ENCODE assay signal across 17 cellular contexts in genomic region chr12:109589691-109590245, GRCh38. TPM values are rescaled to one million over a fixed set of nuclear protein-coding genes. Genes with fewer than 3 reads are reported as not detected.
DNase-seq lines count a peak whose midpoint lies in the region; ATAC-seq, FAIRE-seq and TF ChIP-seq lines count a peak whose summit lies in the region.
"Had no signal": no experiment of that assay in that cellular context is flagged by ENCODE, and none has a peak within 500 bp of the region (broad histone marks: within the 10 kb centered on the region; RNA-seq: fewer than 3 reads in every experiment).

No MANE protein-coding gene starts in this region.

- WGBS in K562 (ENCODE audit: insufficient coverage, low coverage, missing lambda C conversion rate): 88% methylated on average over 13 of the region's 16 CpGs

- no peak for TF ChIP-seq EP300 in K562 (IDR thresholded peaks at IDR 0.05; ENCODE audit: low read length)

- H3K27me3 ChIP-seq in K562 (ENCODE audit: control insufficient read depth in 2 of 2, insufficient read depth in 2 of 2, low read length in 2 of 2) (no peaks in the 10 kb centered on the region), osteoblast (ENCODE audit: insufficient read depth, low read length) (no peaks in the 10 kb centered on the region)
- H3K27me3 ChIP-seq: BLaER1 had no signal

- no peak overlapping the region for H3K4me3 ChIP-seq in K562
- H3K4me3 ChIP-seq in osteoblast (ENCODE audit: insufficient read depth, low read length): no peak overlapping the region
- H3K4me3 ChIP-seq: BLaER1, GM12878, GM23338, HAP-1 had no signal

- H2AFZ ChIP-seq in K562 (ENCODE audit: low read depth, low read length) (no peak overlapping the region), osteoblast (ENCODE audit: low read length) (no peak overlapping the region)
- H2AFZ ChIP-seq: GM23338 had no signal

- H3K27ac ChIP-seq in K562 (ENCODE audit: extremely low read depth, low read depth, low read length) (no peak overlapping the region), osteoblast (ENCODE audit: low read depth, low read length) (no peak overlapping the region)
- H3K27ac ChIP-seq: BLaER1 had no signal

- intact Hi-C loops in K562 (cut with micrococcal nuclease): loop anchor here (10.0 kb wide), 2 partner anchors 75 to 125 kb away; partner anchors contain the start of gene FAM222A

- no peak overlapping the region for H3K4me2 ChIP-seq in K562 (ENCODE audit: insufficient read depth, low read length)
- no peak overlapping the region for H3K4me2 ChIP-seq in osteoblast (ENCODE audit: insufficient read depth, low read length)
- H3K4me2 ChIP-seq: BLaER1, GM23338 had no signal

- CTCF ChIA-PET in K562 (lab: Yijun Ruan, JAX; ENCODE audit: low intra/inter-chr PET ratio): no interaction called here

- no peak for TF ChIP-seq RAD21 in K562 (CRISPR knock-in tag; conservative IDR thresholded peaks at IDR 0.05 in 1 of 2, IDR thresholded peaks at IDR 0.05 in 1 of 2)

- no peak for ATAC-seq in K562
- ATAC-seq: GM12878, GM23338 had no signal

- H3K4me1 ChIP-seq in K562 (replicated peaks in 1 of 2; ENCODE audit: control insufficient read depth in 2 of 2, insufficient read depth in 2 of 2, low read length in 2 of 2): no peaks in the 10 kb centered on the region
- no peaks in the 10 kb centered on the region for H3K4me1 ChIP-seq in osteoblast (ENCODE audit: insufficient read depth, low read length)
- H3K4me1 ChIP-seq: Caco-2, HAP-1 had no signal

- H3K9me3 ChIP-seq in K562 (replicated peaks; ENCODE audit: control insufficient read depth, insufficient read depth, low read depth, low read length): no peaks in the 10 kb centered on the region
- H3K9me3 ChIP-seq in osteoblast (ENCODE audit: low read depth, low read length): no peaks in the 10 kb centered on the region
- H3K9me3 ChIP-seq: BLaER1, Caco-2, HAP-1 had no signal

- no peaks in the 10 kb centered on the region for H3K9me1 ChIP-seq in K562 (ENCODE audit: control insufficient read depth, insufficient read depth, low read length)

- no TSS peak for BruUV-seq in K562 (replicated peaks; lab: Mats Ljungman, UMichigan)

- DNase-seq in NCI-H524 (lab: John Stamatoyannopoulos, UW) (peak; percentile 47 to 75), NCI-H524 treated with DMSO at 0.1 percent for 48 hours (lab: John Stamatoyannopoulos, UW) (no peak), NCI-H82 (lab: John Stamatoyannopoulos, UW) (peak; percentile 88), K562 (ENCODE audit: extremely low read depth in 1 of 4, low spot score in 3 of 4) (no peak), osteoblast (ENCODE audit: insufficient read length, low spot score, missing footprints) (peak; percentile 43), GDM1 (lab: John Stamatoyannopoulos, UW) (no peak), DMS153 (lab: John Stamatoyannopoulos, UW) (no peak), SKM-1 treated with dmso at 0.1 percent for 144 hours (lab: John Stamatoyannopoulos, UW; ENCODE audit: unreplicated experiment) (no peak)
- DNase-seq: 8988T; AML-193; Caco-2; CD8-positive, alpha-beta memory T cell had no signal

- H3K9ac ChIP-seq in K562 (ENCODE audit: insufficient read depth in 1 of 2, low read depth in 2 of 2, low read length in 2 of 2): peak overlapping the region in 1 of 2 experiments; percentile 13; a peak in 1 of 4 replicates
- H3K9ac ChIP-seq: BLaER1 had no signal

- TF ChIP-seq POLR2A in K562 (conservative IDR thresholded peaks at IDR 0.05): no peak

- H4K20me1 ChIP-seq in K562 (replicated peaks; ENCODE audit: control insufficient read depth, insufficient read depth, low read length) (no peaks in the 10 kb centered on the region), osteoblast (ENCODE audit: insufficient read depth, low read length) (no peaks in the 10 kb centered on the region)

- H3K79me2 ChIP-seq in K562 (ENCODE audit: control insufficient read depth, insufficient read depth, low read length): no peaks in the 10 kb centered on the region
- no peaks in the 10 kb centered on the region for H3K79me2 ChIP-seq in osteoblast (ENCODE audit: insufficient read depth, low read length)

- H3K36me3 ChIP-seq in K562 (ENCODE audit: control insufficient read depth, insufficient read depth, low read length) (peaks cover 71% of the 10 kb centered on the region; the same call in 2 of the 3 replicates), osteoblast (ENCODE audit: insufficient read depth, low read length) (peaks cover 2% of the 10 kb centered on the region)

- in situ Hi-C loops in K562 (cut with MboI): loop anchor here (5.0 kb wide), 1 partner anchor 188 kb away; no protein-coding TSS in a partner anchor

- TF ChIP-seq CTCF in K562 (IDR thresholded peaks at IDR 0.05 in 2 of 3, conservative IDR thresholded peaks at IDR 0.05 in 1 of 3; ENCODE audit: insufficient read depth in 2 of 3, low read depth in 1 of 3, low read length in 3 of 3) (no peak), osteoblast (IDR thresholded peaks at IDR 0.05; ENCODE audit: extremely low read depth, low read depth, low read length) (no peak)

- POLR2A ChIA-PET in K562 (lab: Yijun Ruan, JAX): interaction anchor here (0.7 to 1.7 kb wide), 3 partner anchors 9 to 68 kb away, joined by 3 to 5 read pairs (median 3); no protein-coding TSS in a partner anchor

- FAIRE-seq in K562 (lab: Jason Lieb, UNC): no peak
- FAIRE-seq: GM12878, GM18507 had no signal

TF ChIP-seq in K562, 482 proteins besides CTCF, POLR2A, EP300 and RAD21:
- TF ChIP-seq SUPT5H (IDR thresholded peaks at IDR 0.05) (peak; percentile 13; the same call in 1 of the 2 replicates), POLR2G (IDR thresholded peaks at IDR 0.05; ENCODE audit: low read depth, low read length) (peak; percentile 60), HDAC6 (IDR thresholded peaks at IDR 0.05; ENCODE audit: low read depth, low read length) (no peak)

RNA-seq across cellular contexts. Expression of gene MVK, which starts 16.2 kb away (rescaled TPM):
- 79.5 and 160 TPM in 2 replicates for total RNA-seq in K562 (2011; cell fraction: chromatin; rRNA removed; ENCODE audit: low replicate concordance)
- total RNA-seq in K562 (2011; cell fraction: nucleolus; rRNA removed): 90.1 and 97.0 TPM in 2 replicates
- 76.8 and 77.1 TPM in 2 replicates for total RNA-seq in K562 (2011; cell fraction: nucleoplasm; rRNA removed)
- total RNA-seq in K562 (2014; rRNA removed): 28.5 and 38.9 TPM in 2 replicates
- 15.7 and 18.3 TPM in 2 replicates for total RNA-seq in K562 (2014; rRNA removed; fragmentation: Illumina TruSeq; extraction: Trizol)
- 18.3 and 18.5 TPM in 2 replicates for total RNA-seq in K562 (2015; rRNA removed; fragmentation: Illumina TruSeq; extraction: Trizol)
- total RNA-seq in K562 (2021): 31.3 and 33.6 TPM in 2 replicates
- 28.1 and 41.9 TPM in 2 replicates for polyA plus RNA-seq in K562 (2011; rRNA removed)
- 36.4 and 59.2 TPM in 2 replicates for polyA plus RNA-seq in K562 (2011; cell fraction: cytosol; rRNA removed)
- polyA plus RNA-seq in K562 (2011; cell fraction: nucleus; rRNA removed): 74.2 and 83.2 TPM in 2 replicates
- polyA plus RNA-seq in K562 (2012): 27.7 and 36.8 TPM in 2 replicates
- 18.8 and 24.2 TPM in 2 replicates for polyA plus RNA-seq in K562 (2014; fragmentation: Illumina TruSeq; extraction: Trizol)
- 1 to 10 TPM in 1 of 2 experiments, under 1 TPM in 1; 0.41 to 1.9 TPM for polyA plus RNA-seq in K562 (2014; fragmentation: Nextera tagmentation; extraction: Ambion mirVana)
- polyA plus RNA-seq in K562 (2014; rRNA removed): 23.1 and 25.8 TPM in 2 replicates
- polyA minus RNA-seq in K562 (2011; rRNA and poly(A)+ RNA removed): 21.8 and 28.3 TPM in 2 replicates
- 13.8 and 21.5 TPM in 2 replicates for polyA minus RNA-seq in K562 (2011; cell fraction: cytosol; rRNA and poly(A)+ RNA removed)
- 24.4 and 38.3 TPM in 2 replicates for polyA minus RNA-seq in K562 (2011; cell fraction: nucleus; rRNA and poly(A)+ RNA removed)
- 31.1 and 31.2 TPM in 2 replicates for total RNA-seq in osteoblast

RNA-seq across cellular contexts. Expression of gene MMAB, which starts 16.5 kb away (rescaled TPM):
- 78.3 and 122 TPM in 2 replicates for total RNA-seq in K562 (2011; cell fraction: chromatin; rRNA removed; ENCODE audit: low replicate concordance)
- 64.2 and 65.9 TPM in 2 replicates for total RNA-seq in K562 (2011; cell fraction: nucleolus; rRNA removed)
- total RNA-seq in K562 (2011; cell fraction: nucleoplasm; rRNA removed): 65.3 and 66.3 TPM in 2 replicates
- total RNA-seq in K562 (2014; rRNA removed) (71.0 and 73.4 TPM in 2 replicates), K562 (2014; rRNA removed; fragmentation: Illumina TruSeq; extraction: Trizol) (37.5 and 39.5 TPM in 2 replicates), K562 (2015; rRNA removed; fragmentation: Illumina TruSeq; extraction: Trizol) (53.4 and 56.1 TPM in 2 replicates), K562 (2021) (63.9 and 70.5 TPM in 2 replicates), osteoblast (34.4 and 35.7 TPM in 2 replicates)
- polyA plus RNA-seq in K562 (2011; rRNA removed) (46.2 and 52.8 TPM in 2 replicates), K562 (2014; fragmentation: Illumina TruSeq; extraction: Trizol) (30.6 and 48.2 TPM in 2 replicates), K562 (2014; fragmentation: Nextera tagmentation; extraction: Ambion mirVana) (10 to 100 TPM in 1 of 2 experiments, 1 to 10 TPM in 1; 9.5 to 21.1 TPM), K562 (2014; rRNA removed) (75.0 and 76.1 TPM in 2 replicates)
- polyA plus RNA-seq in K562 (2011; cell fraction: cytosol; rRNA removed): 45.2 and 45.3 TPM in 2 replicates
- 64.4 and 74.5 TPM in 2 replicates for polyA plus RNA-seq in K562 (2011; cell fraction: nucleus; rRNA removed)
- polyA plus RNA-seq in K562 (2012): 75.8 and 92.9 TPM in 2 replicates
- polyA minus RNA-seq in K562 (2011; rRNA and poly(A)+ RNA removed): 37.7 and 38.3 TPM in 2 replicates
- polyA minus RNA-seq in K562 (2011; cell fraction: cytosol; rRNA and poly(A)+ RNA removed): 19.1 and 29.5 TPM in 2 replicates
- polyA minus RNA-seq in K562 (2011; cell fraction: nucleus; rRNA and poly(A)+ RNA removed): 18.6 and 31.8 TPM in 2 replicates

Comparison
In these comparisons a context has a peak if more than half of its experiments do, and no peak if none do; other contexts are left out.
1. DNase-seq: peak in NCI-H524 (2 of 2), NCI-H82 (single experiment) and osteoblast (single experiment); none in NCI-H524 treated with DMSO at 0.1 percent for 48 hours (single experiment), K562 (0 of 4), GDM1 (single experiment), DMS153 (single experiment) and SKM-1 treated with dmso at 0.1 percent for 144 hours (single experiment).